Comparison of ENCODE assay signal across 8 cellular contexts in the genomic region with DNA sequence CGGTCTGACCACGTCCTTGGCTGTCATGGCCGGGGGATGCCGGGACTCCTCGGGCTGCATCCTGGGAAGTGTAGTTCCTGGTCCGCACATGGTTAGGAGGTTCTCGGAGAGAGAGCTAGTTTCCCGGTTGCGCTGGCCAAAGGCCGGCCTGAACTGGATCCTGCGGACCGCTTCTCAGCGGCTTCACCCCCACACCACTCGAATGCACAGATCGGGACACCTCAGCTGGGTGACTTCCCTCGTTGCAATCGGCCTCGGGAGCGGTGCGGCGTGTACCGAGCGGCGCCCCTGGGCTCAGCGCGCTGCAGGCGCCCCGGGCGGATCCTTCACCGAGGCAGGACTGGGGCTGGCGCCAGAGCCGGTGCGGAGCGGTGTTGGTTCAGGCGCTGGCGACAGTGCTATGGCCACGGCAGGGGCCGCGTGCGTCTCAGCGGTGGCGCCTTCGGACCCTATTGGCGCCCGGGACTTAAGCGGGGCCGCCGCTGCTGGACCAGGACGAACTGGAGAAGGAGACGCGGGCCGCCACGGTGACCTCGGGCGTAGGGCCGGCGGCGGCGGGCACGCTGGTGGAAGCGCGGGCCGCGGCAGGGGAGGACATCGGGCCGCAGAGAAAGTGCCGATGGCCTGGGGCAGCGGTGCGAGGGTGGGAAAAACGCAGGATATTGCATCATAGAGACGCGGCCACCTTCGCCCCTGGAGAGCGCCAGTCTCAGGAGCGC. TPM values are rescaled to one million over a fixed set of nuclear protein-coding genes. Genes with fewer than 3 reads are reported as not detected.
DNase-seq lines count a peak whose midpoint lies in the region; ATAC-seq and TF ChIP-seq lines count a peak whose summit lies in the region.

No MANE protein-coding gene starts in this region.

- peaks cover 17% of the 10 kb centered on the region for H3K27me3 Mint-ChIP-seq in HFFc6 (ENCODE audit: insufficient read depth)
- no peaks in the 10 kb centered on the region for H3K27me3 Mint-ChIP-seq in activated CD4-positive, alpha-beta T cell treated with anti-CD3 and anti-CD28 coated beads for 36 hours
- no peaks in the 10 kb centered on the region for H3K27me3 Mint-ChIP-seq in dendritic cell treated with granulocyte-macrophage colony-stimulating factor and Interleukin-4, amounts not matched to agents 40 ng/mL and 50 ng/mL, for 4 days

- peaks cover 35% of the 10 kb centered on the region for H3K4me1 Mint-ChIP-seq in HFFc6 (ENCODE audit: low read depth)
- H3K4me1 Mint-ChIP-seq in activated CD4-positive, alpha-beta T cell treated with anti-CD3 and anti-CD28 coated beads for 36 hours: peaks cover 15% of the 10 kb centered on the region
- peaks cover 65% of the 10 kb centered on the region for H3K4me1 Mint-ChIP-seq in dendritic cell treated with granulocyte-macrophage colony-stimulating factor and Interleukin-4, amounts not matched to agents 40 ng/mL and 50 ng/mL, for 4 days (ENCODE audit: low read depth)

- intact Hi-C loops in activated CD4-positive, alpha-beta T cell treated with anti-CD3 and anti-CD28 coated beads for 36 hours (cut with DNase I, micrococcal nuclease): loop anchor here in 1 of 2 experiments (1.0 to 2.0 kb wide), 5 partner anchors 13 to 146 kb away; a partner anchor contains a TSS
- intact Hi-C loops in dendritic cell treated with granulocyte-macrophage colony-stimulating factor and Interleukin-4, amounts not matched to agents 40 ng/mL and 50 ng/mL, for 4 days (cut with micrococcal nuclease): no loop called here

- CTCF ChIA-PET in activated CD4-positive, alpha-beta T cell treated with anti-CD3 and anti-CD28 coated beads for 36 hours (lab: Charles Lee): interaction anchor here (0.7 to 1.4 kb wide), 4 partner anchors 11 to 377 kb away, joined by 3 to 5 read pairs (median 4); no protein-coding TSS in a partner anchor

- peaks cover 24% of the 10 kb centered on the region; the same call in 1 of the 2 replicates for H3K36me3 Mint-ChIP-seq in HFFc6 (ENCODE audit: low read depth)
- H3K36me3 Mint-ChIP-seq in activated CD4-positive, alpha-beta T cell treated with anti-CD3 and anti-CD28 coated beads for 36 hours (ENCODE audit: low read depth): peaks cover 17% of the 10 kb centered on the region
- peaks cover 60% of the 10 kb centered on the region for H3K36me3 Mint-ChIP-seq in dendritic cell treated with granulocyte-macrophage colony-stimulating factor and Interleukin-4, amounts not matched to agents 40 ng/mL and 50 ng/mL, for 4 days (ENCODE audit: low read depth)

- peak; percentile 85 for ATAC-seq in activated CD4-positive, alpha-beta T cell treated with anti-CD3 and anti-CD28 coated beads for 36 hours
- ATAC-seq in HG03439 (IDR thresholded peaks at IDR 0.05; ENCODE audit: unreplicated experiment): no peak

- peak overlapping the region; percentile 93 for H3K4me3 Mint-ChIP-seq in HFFc6
- H3K4me3 Mint-ChIP-seq in activated CD4-positive, alpha-beta T cell treated with anti-CD3 and anti-CD28 coated beads for 36 hours: peak overlapping the region; percentile 83
- H3K4me3 Mint-ChIP-seq in dendritic cell treated with granulocyte-macrophage colony-stimulating factor and Interleukin-4, amounts not matched to agents 40 ng/mL and 50 ng/mL, for 4 days: peak overlapping the region; percentile 88

- H3K27ac Mint-ChIP-seq in HFFc6: peak overlapping the region; percentile 97
- peak overlapping the region; percentile 93 for H3K27ac Mint-ChIP-seq in activated CD4-positive, alpha-beta T cell treated with anti-CD3 and anti-CD28 coated beads for 36 hours
- H3K27ac Mint-ChIP-seq in dendritic cell treated with granulocyte-macrophage colony-stimulating factor and Interleukin-4, amounts not matched to agents 40 ng/mL and 50 ng/mL, for 4 days: peak overlapping the region; percentile 91

- POLR2A ChIA-PET in activated CD4-positive, alpha-beta T cell treated with anti-CD3 and anti-CD28 coated beads for 36 hours (lab: Charles Lee): interaction anchor here (1.4 kb wide), 1 partner anchor 28 kb away, joined by 3 read pairs; a partner anchor contains a TSS

- no peak for TF ChIP-seq CTCF in HFFc6 (IDR thresholded peaks at IDR 0.05)

- DNase-seq in ELR (ENCODE audit: low read depth) (peak; percentile 89), HFFc6 (peak; percentile 83), NCI-H2171 treated with DMSO at 0.1 percent for 48 hours (lab: John Stamatoyannopoulos, UW) (peak; percentile 75), left kidney (ENCODE audit: low read depth, low spot score) (peak; percentile 97)
- peak; percentile 80 for DNase-seq in activated CD4-positive, alpha-beta T cell treated with anti-CD3 and anti-CD28 coated beads for 36 hours
- peak; percentile 37 to 52 for DNase-seq in stimulated activated CD4-positive, alpha-beta T cell treated with anti-CD3 and anti-CD28 coated beads, Interleukin-1b, Interleukin-23, amount 100 ng/mL, for 4 hours (ENCODE audit: low read depth in 2 of 2)

- H3K9me3 Mint-ChIP-seq in HFFc6: no peaks in the 10 kb centered on the region
- no peaks in the 10 kb centered on the region for H3K9me3 Mint-ChIP-seq in activated CD4-positive, alpha-beta T cell treated with anti-CD3 and anti-CD28 coated beads for 36 hours (ENCODE audit: low read depth)
- H3K9me3 Mint-ChIP-seq in dendritic cell treated with granulocyte-macrophage colony-stimulating factor and Interleukin-4, amounts not matched to agents 40 ng/mL and 50 ng/mL, for 4 days: no peaks in the 10 kb centered on the region

RNA-seq across cellular contexts. Expression of a gene that starts 11.5 kb away (rescaled TPM):
- 10 to 100 TPM; 19.4 to 21.8 (median 21.0) TPM for total RNA-seq in HFFc6 (2021; fragmentation: NEBNext Ultra II Directional; extraction: Animal tissue kit (Norgen Biotek cat#: 25700))
- 1 to 10 TPM; 3.4 to 3.7 TPM for total RNA-seq in activated CD4-positive, alpha-beta T cell treated with anti-CD3 and anti-CD28 coated beads for 36 hours

RNA-seq across cellular contexts. Expression of a gene that starts 13.4 kb away (rescaled TPM):
- 100 to 1,000 TPM in 5 of 6 experiments, 10 to 100 TPM in 1; 98.2 to 120 (median 104) TPM for total RNA-seq in HFFc6 (2021; fragmentation: NEBNext Ultra II Directional; extraction: Animal tissue kit (Norgen Biotek cat#: 25700))
- 10 to 100 TPM; 72.3 to 85.5 TPM for total RNA-seq in activated CD4-positive, alpha-beta T cell treated with anti-CD3 and anti-CD28 coated beads for 36 hours

RNA-seq across cellular contexts. Expression of a gene that starts 13.7 kb away (rescaled TPM):
- 1 to 10 TPM; 4.3 to 7.6 (median 5.1) TPM for total RNA-seq in HFFc6 (2021; fragmentation: NEBNext Ultra II Directional; extraction: Animal tissue kit (Norgen Biotek cat#: 25700))
- 1 to 10 TPM; 1.7 to 3.1 TPM for total RNA-seq in activated CD4-positive, alpha-beta T cell treated with anti-CD3 and anti-CD28 coated beads for 36 hours

RNA-seq across cellular contexts. Expression of a gene that starts 27.3 kb away (rescaled TPM):
- total RNA-seq in HFFc6 (2021; fragmentation: NEBNext Ultra II Directional; extraction: Animal tissue kit (Norgen Biotek cat#: 25700)): 10 to 100 TPM; 26.6 to 31.0 (median 27.7) TPM
- total RNA-seq in activated CD4-positive, alpha-beta T cell treated with anti-CD3 and anti-CD28 coated beads for 36 hours: 10 to 100 TPM; 21.8 to 26.0 TPM

Comparison
In these comparisons a context has a peak if more than half of its experiments do, and no peak if none do; other contexts are left out.
1. DNase-seq: peak in every context shown above with its lines; median percentile 97 in left kidney; 89 in ELR; 83 in HFFc6; 80 in activated CD4-positive, alpha-beta T cell treated with anti-CD3 and anti-CD28 coated beads for 36 hours; 75 in NCI-H2171 treated with DMSO at 0.1 percent for 48 hours; 44 in stimulated activated CD4-positive, alpha-beta T cell treated with anti-CD3 and anti-CD28 coated beads, Interleukin-1b, Interleukin-23, amount 100 ng/mL, for 4 hours.
2. RNA of a gene that starts 11.5 kb away (total RNA-seq): 19.4 to 21.8 TPM in HFFc6; 3.4 to 3.7 TPM in activated CD4-positive, alpha-beta T cell treated with anti-CD3 and anti-CD28 coated beads for 36 hours; every median in the first group is over 4 times any median in the second.
3. Peak in every context shown above with its lines, with median percentiles within 50 percentile points of each other: H3K27ac Mint-ChIP-seq and H3K4me3 Mint-ChIP-seq.